8 cellular contexts compared by ENCODE assay signal in genomic region chr1:226763741-226764264, GRCh38. TPM values are rescaled to one million over a fixed set of nuclear protein-coding genes. Genes with fewer than 3 reads are reported as not detected.
DNase-seq lines count a peak whose midpoint lies in the region; ATAC-seq and TF ChIP-seq lines count a peak whose summit lies in the region.

No MANE protein-coding gene starts in this region.

- no peak for TF ChIP-seq POLR2A in spleen (IDR thresholded peaks at IDR 0.05)

- DNase-seq in GM06990 (ENCODE audit: extremely low read depth, insufficient read length) (peak; percentile 50), LHCN-M2 (ENCODE audit: low read depth) (peak; percentile 29), amniotic stem cell (lab: John Stamatoyannopoulos, UW) (peak; percentile 61), spleen (no peak), germinal center (ENCODE audit: low spot score) (no peak), NCI-H2107 (lab: John Stamatoyannopoulos, UW) (no peak)

- no peaks in the 10 kb centered on the region for H3K9me3 ChIP-seq in mesodermal cell (ENCODE audit: control insufficient read depth, low read length)
- no peaks in the 10 kb centered on the region for H3K9me3 ChIP-seq in spleen

- H3K4me3 ChIP-seq in GM06990 (replicated peaks; ENCODE audit: low read depth, low read length) (no peak overlapping the region), mesodermal cell (ENCODE audit: extremely low read depth, insufficient read depth, low read length, poor library complexity, severe bottlenecking) (no peak overlapping the region), spleen (no peak overlapping the region)

- 19 to 22% methylated on average over 2 to 3 of the region's 5 CpGs for WGBS in mesodermal cell (ENCODE audit: insufficient coverage in 2 of 2), 2 experiments
- WGBS in spleen, 5 donors = 50 to 64% (median 57%) methylated on average over 5 of the region's 5 CpGs

- H3K36me3 ChIP-seq in GM06990 (ENCODE audit: control insufficient read depth, insufficient read depth, low read length) = no peaks in the 10 kb centered on the region
- H3K36me3 ChIP-seq in mesodermal cell (ENCODE audit: control insufficient read depth, insufficient read depth, low read length) = no peaks in the 10 kb centered on the region
- no peaks in the 10 kb centered on the region for H3K36me3 ChIP-seq in spleen

- intact Hi-C loops in spleen (cut with DNase I; ENCODE audit: low total_unique reads) = no loop called here

- ATAC-seq in HG02884 (IDR thresholded peaks at IDR 0.05; ENCODE audit: unreplicated experiment) = no peak

- H3K27me3 ChIP-seq in GM06990 (replicated peaks; ENCODE audit: control insufficient read depth, insufficient read depth, low read length) (no peaks in the 10 kb centered on the region), spleen (replicated peaks in 1 of 7) (peaks cover 0 to 7% (median 0%) of the 10 kb centered on the region in 7 donors)

- TF ChIP-seq CTCF in GM06990 (IDR thresholded peaks at IDR 0.05; ENCODE audit: insufficient read depth, low read length, poor library complexity, severe bottlenecking) (no peak), spleen (IDR thresholded peaks at IDR 0.05 in 8 of 11, conservative IDR thresholded peaks at IDR 0.05 in 3 of 11) (no peak)

- H3K27ac ChIP-seq in mesodermal cell (ENCODE audit: low read depth, low read length, severe bottlenecking) = peak overlapping the region; percentile 88
- H3K27ac ChIP-seq in spleen = no peak overlapping the region

- H3K4me1 ChIP-seq in mesodermal cell (ENCODE audit: control insufficient read depth, insufficient read depth, low read length, poor library complexity, severe bottlenecking) (peaks cover 25% of the 10 kb centered on the region), spleen (peaks cover 0 to 4% (median 0%) of the 10 kb centered on the region in 6 donors)

RNA-seq across cellular contexts. Expression of gene ITPKB, which starts 24.7 kb away (rescaled TPM):
- total RNA-seq in LHCN-M2 (2014; rRNA removed) (0.19 and 0.40 TPM in 2 replicates), spleen (10 to 100 TPM; 51.1 to 74.6 (median 68.2) TPM)
- 0.35 TPM for polyA plus RNA-seq in LHCN-M2 (2012)
- 20.5 TPM for polyA plus RNA-seq in mesodermal cell (2013, experiment 1 of 2)
- polyA plus RNA-seq in mesodermal cell (2013, experiment 2 of 2) = 14.3 TPM
- polyA plus RNA-seq in spleen = 10 to 100 TPM in 2 of 3 donors, 1 to 10 TPM in 1; 8.5 to 24.4 (median 11.8) TPM

Comparison
In these comparisons a context has a peak if more than half of its experiments do, and no peak if none do; other contexts are left out.
1. DNase-seq: peak in GM06990 (single experiment), LHCN-M2 (single experiment) and amniotic stem cell (single experiment); none in spleen (single experiment), germinal center (single experiment) and NCI-H2107 (single experiment).
2. RNA of gene ITPKB, which starts 24.7 kb away (total RNA-seq): 51.1 to 74.6 TPM in spleen; 0.19 to 0.40 TPM in LHCN-M2; every median in the first group is over 10 times any median in the second.